10 cellular contexts compared by ENCODE assay signal in genomic region chr13:93249259-93249917, GRCh38. TPM values are rescaled to one million over a fixed set of nuclear protein-coding genes. Genes with fewer than 3 reads are reported as not detected.
DNase-seq lines count a peak whose midpoint lies in the region; ATAC-seq and TF ChIP-seq lines count a peak whose summit lies in the region.
"Had no signal": no experiment of that assay in that cellular context is flagged by ENCODE, and none has a peak within 500 bp of the region (broad histone marks: within the 10 kb centered on the region; RNA-seq: fewer than 3 reads in every experiment).

No MANE protein-coding gene starts in this region.

- no peaks in the 10 kb centered on the region for H3K9me3 ChIP-seq in upper lobe of right lung

- DNase-seq in NCI-H748 (lab: John Stamatoyannopoulos, UW; ENCODE audit: unreplicated experiment), result peak; percentile 19
- no peak for DNase-seq in NCI-H748 treated with DMSO at 0.1 percent for 48 hours (lab: John Stamatoyannopoulos, UW)
- DNase-seq in T1000 (lab: John Stamatoyannopoulos, UW), result peak; percentile 25
- peak; percentile 75 for DNase-seq in glomerular visceral epithelial cell (ENCODE audit: extremely low spot score)
- DNase-seq in upper lobe of right lung, result no peak
- no peak for DNase-seq in GM10266 (ENCODE audit: extremely low spot score)
- DNase-seq in NCI-H82 treated with DMSO at 0.1 percent for 48 hours (lab: John Stamatoyannopoulos, UW; ENCODE audit: unreplicated experiment), result no peak
- DNase-seq: cerebellar nuclear complex had no signal

- intact Hi-C loops in upper lobe of right lung (cut with DNase I), result no loop called here

- H3K27me3 ChIP-seq in upper lobe of right lung, result no peaks in the 10 kb centered on the region

- H3K4me1 ChIP-seq in upper lobe of right lung, result no peaks in the 10 kb centered on the region

- H3K4me3 ChIP-seq in upper lobe of right lung, result no peak overlapping the region

- H3K27ac ChIP-seq in upper lobe of right lung, result peak overlapping the region; percentile 20
- H3K27ac ChIP-seq: KMS-11 had no signal

- peak; percentile 61 for ATAC-seq in upper lobe of right lung
- ATAC-seq in HG02852 (IDR thresholded peaks at IDR 0.05; ENCODE audit: unreplicated experiment), result no peak

- TF ChIP-seq CTCF in upper lobe of right lung (IDR thresholded peaks at IDR 0.05) (no peak), GM10266 (IDR thresholded peaks at IDR 0.05; ENCODE audit: control insufficient read depth, insufficient read depth, low read depth, missing control alignments) (no peak)

- no peaks in the 10 kb centered on the region for H3K36me3 ChIP-seq in upper lobe of right lung

RNA-seq across cellular contexts. Expression of gene GPC6, which starts 22.8 kb away (rescaled TPM):
- total RNA-seq in upper lobe of right lung, result 8.4 TPM

Comparison
In these comparisons a context has a peak if more than half of its experiments do, and no peak if none do; other contexts are left out.
1. DNase-seq: peak in NCI-H748 (single experiment), T1000 (single experiment) and glomerular visceral epithelial cell (single experiment); none in NCI-H748 treated with DMSO at 0.1 percent for 48 hours (single experiment), upper lobe of right lung (single experiment), GM10266 (single experiment) and NCI-H82 treated with DMSO at 0.1 percent for 48 hours (single experiment).